In the genomic region with DNA sequence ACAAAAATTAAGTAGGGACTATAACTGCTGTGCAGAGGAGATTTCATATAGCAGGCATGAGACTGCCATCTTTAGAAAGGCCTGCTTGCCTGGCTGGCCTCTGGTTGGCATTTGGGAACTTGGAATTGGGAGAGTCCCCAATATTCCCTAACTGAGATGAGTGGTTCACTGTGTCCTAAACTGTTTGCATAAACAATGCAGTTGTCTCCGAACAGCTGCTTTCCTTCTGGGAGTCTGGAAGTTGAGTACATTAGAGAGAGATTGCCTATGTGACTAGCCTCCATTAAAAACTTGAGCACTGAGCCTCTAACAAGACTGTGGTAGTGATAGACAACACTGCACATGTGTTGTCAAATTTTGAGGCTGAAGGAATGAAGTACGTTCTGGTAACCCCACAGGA, we compare ENCODE assay signal across 9 cellular contexts. TPM values are rescaled to one million over a fixed set of nuclear protein-coding genes. Genes with fewer than 3 reads are reported as not detected.
"Had no signal": no experiment of that assay in that cellular context is flagged by ENCODE, and none has a peak within 500 bp of the region (broad histone marks: within the 10 kb centered on the region; RNA-seq: fewer than 3 reads in every experiment).

No MANE protein-coding gene starts in this region.

- H3K27ac Mint-ChIP-seq: H9, IgD-negative memory B cell had no signal

- H3K27me3 Mint-ChIP-seq: IgD-negative memory B cell had no signal

- H3K4me3 Mint-ChIP-seq: H9, IgD-negative memory B cell had no signal

- H3K9me3 Mint-ChIP-seq: H9, IgD-negative memory B cell had no signal

- DNase-seq: GM23248, H9, HCEC 1CT, KBM-7 had no signal

- H3K27ac ChIP-seq: GM23248, HL-60 had no signal

- H3K4me3 ChIP-seq: GM23248 had no signal

- H3K4me1 Mint-ChIP-seq: H9, IgD-negative memory B cell had no signal

- H3K36me3 Mint-ChIP-seq: IgD-negative memory B cell had no signal

- ATAC-seq: HepG2 had no signal

RNA-seq across cellular contexts. Expression of a gene that starts 47.4 kb away (rescaled TPM):
- total RNA-seq: GM23248, H1, H9, HepG2, HT1080 had no signal
- polyA plus RNA-seq: GM23248, HepG2, IgD-negative memory B cell had no signal
